In genomic region chr2:156343940-156344301, GRCh38 we compare ENCODE assay signal across 1 cellular context.
TF ChIP-seq lines count a peak whose summit lies in the region.

No MANE protein-coding gene starts in this region.

TF ChIP-seq in HEK293, 187 proteins besides CTCF, POLR2A, EP300 and RAD21 (continued from another document):
- TF ChIP-seq ATF2 (tag by site-specific recombination; IDR thresholded peaks at IDR 0.05; ENCODE audit: low read depth) (peak; percentile 81), ZNF16 (tag by site-specific recombination; IDR thresholded peaks at IDR 0.05; ENCODE audit: low read depth) (no peak), ZNF76 (tag by site-specific recombination; IDR thresholded peaks at IDR 0.05; ENCODE audit: borderline replicate concordance, low read depth) (peak; percentile 49; the same call in 1 of the 2 replicates), ZNF433 (tag by site-specific recombination; IDR thresholded peaks at IDR 0.05; ENCODE audit: low read depth) (no peak), REPIN1 (tag by site-specific recombination; IDR thresholded peaks at IDR 0.05; ENCODE audit: low read depth) (no peak), ZBTB21 (tag by site-specific recombination; IDR thresholded peaks at IDR 0.05) (peak; percentile 60), ZFHX2 (tag by site-specific recombination; conservative IDR thresholded peaks at IDR 0.05) (no peak), ZNF629 (tag by site-specific recombination; IDR thresholded peaks at IDR 0.05) (peak; percentile 71), ZNF747 (tag by site-specific recombination; IDR thresholded peaks at IDR 0.05) (no peak), ZNF488 (tag by site-specific recombination; IDR thresholded peaks at IDR 0.05) (no peak)
- TF ChIP-seq, protein P1, sequence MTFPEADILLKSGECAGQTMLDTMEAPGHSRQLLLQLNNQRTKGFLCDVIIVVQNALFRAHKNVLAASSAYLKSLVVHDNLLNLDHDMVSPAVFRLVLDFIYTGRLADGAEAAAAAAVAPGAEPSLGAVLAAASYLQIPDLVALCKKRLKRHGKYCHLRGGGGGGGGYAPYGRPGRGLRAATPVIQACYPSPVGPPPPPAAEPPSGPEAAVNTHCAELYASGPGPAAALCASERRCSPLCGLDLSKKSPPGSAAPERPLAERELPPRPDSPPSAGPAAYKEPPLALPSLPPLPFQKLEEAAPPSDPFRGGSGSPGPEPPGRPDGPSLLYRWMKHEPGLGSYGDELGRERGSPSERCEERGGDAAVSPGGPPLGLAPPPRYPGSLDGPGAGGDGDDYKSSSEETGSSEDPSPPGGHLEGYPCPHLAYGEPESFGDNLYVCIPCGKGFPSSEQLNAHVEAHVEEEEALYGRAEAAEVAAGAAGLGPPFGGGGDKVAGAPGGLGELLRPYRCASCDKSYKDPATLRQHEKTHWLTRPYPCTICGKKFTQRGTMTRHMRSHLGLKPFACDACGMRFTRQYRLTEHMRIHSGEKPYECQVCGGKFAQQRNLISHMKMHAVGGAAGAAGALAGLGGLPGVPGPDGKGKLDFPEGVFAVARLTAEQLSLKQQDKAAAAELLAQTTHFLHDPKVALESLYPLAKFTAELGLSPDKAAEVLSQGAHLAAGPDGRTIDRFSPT (tag by site-specific recombination; IDR thresholded peaks at IDR 0.05), result no peak
